ENCODE assay signal across 10 cellular contexts in genomic region chr10:97584060-97584797, GRCh38. TPM values are rescaled to one million over a fixed set of nuclear protein-coding genes. Genes with fewer than 3 reads are reported as not detected.
A peak's percentile ranks its signal among the peaks of the same experiment; 100 is the strongest.
DNase-seq lines count a peak whose midpoint lies in the region; ATAC-seq, FAIRE-seq and TF ChIP-seq lines count a peak whose summit lies in the region.
"Had no signal": no experiment of that assay in that cellular context is flagged by ENCODE, and none has a peak within 500 bp of the region (broad histone marks: within the 10 kb centered on the region; RNA-seq: fewer than 3 reads in every experiment).

Gene HOGA1, plus strand, starts transcription at chr10:97584389. Its CDS starts 315 bp downstream, at chr10:97584704.

- dilution Hi-C loops in endothelial cell of umbilical vein (cut with MboI; ENCODE audit: extremely low pct_ligation_motif_present, low sequenced_read_pairs): no loop called here

- no peak within 1 kb of the TSS for H3K4me3 ChIP-seq in endothelial cell of umbilical vein (replicated peaks in 1 of 3; ENCODE audit: insufficient read depth in 1 of 3, low read depth in 1 of 3, low read length in 3 of 3)
- H3K4me3 ChIP-seq: Peyer's patch had no signal

- BruUV-seq in endothelial cell of umbilical vein (replicated peaks; lab: Mats Ljungman, UMichigan): no TSS peak

- peak; percentile 49 for DNase-seq in NCI-H69 (lab: John Stamatoyannopoulos, UW)
- peak; percentile 47 for DNase-seq in endothelial cell of umbilical vein (ENCODE audit: low read depth, low spot score)
- peak; percentile 45 for DNase-seq in middle frontal gyrus (ENCODE audit: extremely low spot score, low spot score)
- DNase-seq in stimulated activated CD4-positive, alpha-beta T cell treated with anti-CD3 and anti-CD28 coated beads, Interleukin-15, amount 100 ng/mL, for 24 hours: no peak
- no peak for DNase-seq in stimulated activated CD4-positive, alpha-beta T cell treated with anti-CD3 and anti-CD28 coated beads, Interleukin-12 subunit alpha, Interleukin-12 subunit beta, amount 100 ng/mL, for 4 hours

- peak within 1 kb of the TSS; percentile 28 for H2AFZ ChIP-seq in endothelial cell of umbilical vein (ENCODE audit: low read depth, low read length)

- TF ChIP-seq POLR2A in endothelial cell of umbilical vein (IDR thresholded peaks at IDR 0.05; ENCODE audit: low read depth, low read length): no peak

- no peaks in the 10 kb centered on the region for H3K9me1 ChIP-seq in endothelial cell of umbilical vein (replicated peaks; ENCODE audit: control insufficient read depth, extremely low read depth, insufficient read depth, low read length)

- CTCF ChIA-PET in endothelial cell of umbilical vein (lab: Charles Lee): interaction anchor here (1.2 to 3.0 kb wide), 6 partner anchors 8 to 28 kb away, joined by 3 to 11 read pairs (median 8); partner anchors contain the start of gene ANKRD2

- H3K36me3 ChIP-seq in endothelial cell of umbilical vein (ENCODE audit: control insufficient read depth in 2 of 2, extremely low read depth in 1 of 2, insufficient read depth in 2 of 2, low read length in 2 of 2): no peaks in the 10 kb centered on the region
- H3K36me3 ChIP-seq: Peyer's patch had no signal

- intact Hi-C loops in endothelial cell of umbilical vein (cut with micrococcal nuclease): loop anchor here (1.0 kb wide), 1 partner anchor 12 kb away; no protein-coding TSS in a partner anchor

- H3K4me2 ChIP-seq in endothelial cell of umbilical vein (ENCODE audit: insufficient read depth, low read length): no peak within 1 kb of the TSS

- TF ChIP-seq CTCF in endothelial cell of umbilical vein (IDR thresholded peaks at IDR 0.05; ENCODE audit: extremely low read depth in 1 of 2, insufficient read depth in 1 of 2, low read depth in 1 of 2, low read length in 2 of 2): no peak

- peak; percentile 86 for FAIRE-seq in endothelial cell of umbilical vein (lab: Jason Lieb, UNC)

- no peaks in the 10 kb centered on the region for H3K4me1 ChIP-seq in endothelial cell of umbilical vein (ENCODE audit: control insufficient read depth, extremely low read depth, insufficient read depth, low read length)
- H3K4me1 ChIP-seq: Peyer's patch had no signal

- no peaks in the 10 kb centered on the region for H4K20me1 ChIP-seq in endothelial cell of umbilical vein (replicated peaks; ENCODE audit: control insufficient read depth, extremely low read depth, insufficient read depth, low read length)

- H3K27ac ChIP-seq in endothelial cell of umbilical vein (ENCODE audit: insufficient read depth, low read depth, low read length): no peak within 1 kb of the TSS
- H3K27ac ChIP-seq: Peyer's patch had no signal

- no peaks in the 10 kb centered on the region for H3K9me3 ChIP-seq in endothelial cell of umbilical vein (replicated peaks; ENCODE audit: control insufficient read depth, insufficient read depth, low read length)
- H3K9me3 ChIP-seq: Peyer's patch had no signal

- ATAC-seq in GM21619 (IDR thresholded peaks at IDR 0.05; ENCODE audit: unreplicated experiment) (peak; percentile 80), GM19023 (IDR thresholded peaks at IDR 0.05; ENCODE audit: unreplicated experiment) (no peak), HG02623 (IDR thresholded peaks at IDR 0.05; ENCODE audit: unreplicated experiment) (no peak)

- H3K79me2 ChIP-seq in endothelial cell of umbilical vein (ENCODE audit: control insufficient read depth, insufficient read depth, low read length): no peaks in the 10 kb centered on the region

- no peaks in the 10 kb centered on the region for H3K27me3 ChIP-seq in endothelial cell of umbilical vein (ENCODE audit: control insufficient read depth in 2 of 2, insufficient read depth in 2 of 2, low read length in 2 of 2)
- H3K27me3 ChIP-seq: Peyer's patch had no signal

- no peak within 1 kb of the TSS for H3K9ac ChIP-seq in endothelial cell of umbilical vein (replicated peaks; ENCODE audit: extremely low read depth, insufficient read depth, low read length)

- POLR2A ChIA-PET in endothelial cell of umbilical vein (lab: Charles Lee): no interaction called here

TF ChIP-seq in endothelial cell of umbilical vein, 7 proteins besides CTCF, POLR2A, EP300 and RAD21:
- TF ChIP-seq MAX (IDR thresholded peaks at IDR 0.05; ENCODE audit: insufficient read depth, insufficient read length): peak; percentile 18
- no peak for TF ChIP-seq JUN (IDR thresholded peaks at IDR 0.05; ENCODE audit: borderline replicate concordance, insufficient read depth, insufficient read length, low read depth)

RNA-seq across cellular contexts. Expression of gene HOGA1, which starts in this region (rescaled TPM):
- 0.46 and 0.91 TPM in 2 replicates for total RNA-seq in endothelial cell of umbilical vein
- polyA plus RNA-seq in endothelial cell of umbilical vein: 0.44 and 0.48 TPM in 2 replicates
- 0.41 and 0.44 TPM in 2 replicates for polyA plus RNA-seq in endothelial cell of umbilical vein (2011; cell fraction: cytosol; rRNA removed)
- 0.60 and 0.61 TPM in 2 replicates for polyA plus RNA-seq in endothelial cell of umbilical vein (2011; cell fraction: nucleus; rRNA removed)
- polyA plus RNA-seq in endothelial cell of umbilical vein (2012): 0.72 and 1.1 TPM in 2 replicates
- 0.42 and 0.49 TPM in 2 replicates for polyA minus RNA-seq in endothelial cell of umbilical vein
- polyA minus RNA-seq in endothelial cell of umbilical vein (2011; cell fraction: cytosol; rRNA and poly(A)+ RNA removed): 0.41 TPM
- polyA minus RNA-seq in endothelial cell of umbilical vein (2011; cell fraction: nucleus; rRNA and poly(A)+ RNA removed): 0.43 and 0.96 TPM in 2 replicates
- polyA plus RNA-seq: neural cell had no signal

Comparison
In these comparisons a context has a peak if more than half of its experiments do, and no peak if none do; other contexts are left out.
1. DNase-seq: peak in NCI-H69 (single experiment), endothelial cell of umbilical vein (single experiment) and middle frontal gyrus (single experiment); none in stimulated activated CD4-positive, alpha-beta T cell treated with anti-CD3 and anti-CD28 coated beads, Interleukin-15, amount 100 ng/mL, for 24 hours (single experiment) and stimulated activated CD4-positive, alpha-beta T cell treated with anti-CD3 and anti-CD28 coated beads, Interleukin-12 subunit alpha, Interleukin-12 subunit beta, amount 100 ng/mL, for 4 hours (single experiment).